Comparison of ENCODE assay signal across 12 cellular contexts in the genomic region with DNA sequence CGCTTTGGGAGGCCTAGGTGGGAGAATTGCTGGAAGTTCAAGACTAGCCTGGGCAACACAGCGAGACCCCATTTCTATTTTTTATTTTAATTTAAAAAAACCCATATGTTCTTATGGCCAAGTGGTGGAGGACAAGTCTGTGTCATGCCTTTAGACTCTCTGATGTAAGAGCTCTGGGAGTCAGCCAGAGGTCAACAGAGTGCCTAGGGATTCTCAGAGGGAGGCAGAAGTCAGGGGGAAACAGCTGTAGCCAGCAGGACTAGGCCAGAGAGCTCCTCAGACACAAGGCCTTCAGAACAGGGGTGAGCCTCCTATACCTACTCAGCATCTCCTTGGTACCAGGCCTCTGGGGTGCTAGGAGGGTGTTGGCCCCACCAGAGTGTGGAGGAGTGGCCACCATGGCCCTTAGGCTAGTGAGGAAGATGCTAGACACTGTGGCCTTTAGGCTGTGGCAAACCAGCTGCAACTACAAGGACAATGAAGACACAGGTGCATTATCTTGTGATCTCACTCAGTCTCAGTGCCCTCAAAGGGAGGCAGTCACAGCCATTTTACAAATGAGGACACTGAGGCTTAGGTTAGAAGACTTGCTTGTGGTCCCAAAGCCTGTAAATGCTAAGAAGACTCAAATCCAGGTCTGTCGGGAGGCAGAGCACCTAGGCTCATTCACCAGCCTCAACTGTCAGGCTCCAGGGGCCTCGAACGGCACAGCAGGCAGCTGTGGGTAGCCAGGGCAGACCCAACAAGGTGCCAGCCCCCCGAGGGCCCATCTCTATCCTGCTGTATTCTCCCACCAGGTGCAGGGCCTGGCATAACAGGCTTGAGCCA. TPM values are rescaled to one million over a fixed set of nuclear protein-coding genes. Genes with fewer than 3 reads are reported as not detected.
DNase-seq lines count a peak whose midpoint lies in the region; ATAC-seq, FAIRE-seq and TF ChIP-seq lines count a peak whose summit lies in the region.
"Had no signal": no experiment of that assay in that cellular context is flagged by ENCODE, and none has a peak within 500 bp of the region (broad histone marks: within the 10 kb centered on the region; RNA-seq: fewer than 3 reads in every experiment).

No MANE protein-coding gene starts in this region.

- H3K27me3 ChIP-seq in brain microvascular endothelial cell (replicated peaks) (no peaks in the 10 kb centered on the region), lower lobe of right lung (ENCODE audit: low read depth) (no peaks in the 10 kb centered on the region)

- ATAC-seq in A549 (peak in 1 of 2 experiments; percentile 47; a peak in 3 of 6 replicates), lower lobe of right lung (peak; percentile 58 to 68)

- peak in 1 of 2 experiments; percentile 17 for DNase-seq in A549 (ENCODE audit: low read depth in 1 of 2, low spot score in 1 of 2)
- DNase-seq in HS-5 (ENCODE audit: low read depth) = peak; percentile 54
- DNase-seq in brain microvascular endothelial cell = peak; percentile 76
- DNase-seq in lower lobe of right lung = peak; percentile 35
- no peak for DNase-seq in activated naive CD4-positive, alpha-beta T cell treated with anti-CD3 and anti-CD28 coated beads, Interleukin-2, amount 50 U/mL, for 16 hours
- DNase-seq in stimulated activated naive CD4-positive, alpha-beta T cell treated with Interleukin-2 at 50 U/mL for 16 hours (lab: John Stamatoyannopoulos, UW) = no peak
- no peak for DNase-seq in NCI-H2171 treated with DMSO at 0.1 percent for 48 hours (lab: John Stamatoyannopoulos, UW)
- no peak for DNase-seq in 8988T
- DNase-seq: T-helper 1 cell had no signal

- H3K36me3 ChIP-seq in brain microvascular endothelial cell (replicated peaks) (no peaks in the 10 kb centered on the region), lower lobe of right lung (peaks cover 3% of the 10 kb centered on the region)

- TF ChIP-seq CTCF in A549 (IDR thresholded peaks at IDR 0.05) (no peak), brain microvascular endothelial cell (IDR thresholded peaks at IDR 0.05; ENCODE audit: low read depth, low read length, missing control alignments) (no peak), lower lobe of right lung (IDR thresholded peaks at IDR 0.05) (no peak)

- no peak for FAIRE-seq in A549 (lab: Jason Lieb, UNC)

- H3K4me1 ChIP-seq in A549 (peaks cover 22% of the 10 kb centered on the region), lower lobe of right lung (peaks cover 19% of the 10 kb centered on the region)

- CTCF ChIA-PET in A549 (lab: Yijun Ruan, JAX) = interaction anchor here (0.9 to 12.3 kb wide), 8 partner anchors 12 to 315 kb away, joined by 3 to 79 read pairs (median 4); no protein-coding TSS in a partner anchor

- peak overlapping the region; percentile 38 to 75; a peak in 4 of 6 replicates for H3K27ac ChIP-seq in A549
- peak overlapping the region; percentile 32 for H3K27ac ChIP-seq in brain microvascular endothelial cell
- no peak overlapping the region for H3K27ac ChIP-seq in lower lobe of right lung

- peak overlapping the region; percentile 47 for H3K4me2 ChIP-seq in A549

- TF ChIP-seq RAD21 in A549 (conservative IDR thresholded peaks at IDR 0.05 in 1 of 2, IDR thresholded peaks at IDR 0.05 in 1 of 2) = no peak

- in situ Hi-C loops in brain microvascular endothelial cell (cut with HindIII; ENCODE audit: low pct_ligation_motif_present, low sequenced_read_pairs) = no loop called here

- TF ChIP-seq POLR2A in A549 (IDR thresholded peaks at IDR 0.05; ENCODE audit: low read length) = no peak

- POLR2A ChIA-PET in A549 (lab: Yijun Ruan, JAX) = no interaction called here

- intact Hi-C loops in lower lobe of right lung (cut with DNase I) = no loop called here

- H3K9me3 ChIP-seq in A549 = no peaks in the 10 kb centered on the region
- no peaks in the 10 kb centered on the region for H3K9me3 ChIP-seq in lower lobe of right lung

- WGBS in A549 (ENCODE audit: missing lambda C conversion rate) = 82% methylated on average over 6 of the region's 6 CpGs

- H3K4me3 ChIP-seq in A549 (no peak overlapping the region), brain microvascular endothelial cell (ENCODE audit: low read depth, low read length) (no peak overlapping the region), lower lobe of right lung (no peak overlapping the region)

- TF ChIP-seq EP300 in A549 (IDR thresholded peaks at IDR 0.05) = no peak

TF ChIP-seq in A549, 52 proteins besides CTCF, POLR2A, EP300 and RAD21:
- TF ChIP-seq NFE2L2 (conservative IDR thresholded peaks at IDR 0.05; ENCODE audit: low read length) = no peak

RNA-seq across cellular contexts. Expression of a gene that starts 5.0 kb away (rescaled TPM):
- polyA plus RNA-seq in A549 (2011; rRNA removed) (0.06 and 0.26 TPM in 2 replicates), A549 (2017; fragmentation: RNase III; extraction: RNeasy Plus Mini Kit Qiagen cat#74134 plus additional on column Dnase treatment) (0.30 to 0.32 TPM (median 0.30 TPM) in 3 replicates)
- polyA plus RNA-seq in A549 (2012; cell fraction: cytosol; rRNA removed) = 0.07 and 0.23 TPM in 2 replicates
- 0.32 and 0.73 TPM in 2 replicates for polyA plus RNA-seq in A549 (2012; cell fraction: nucleus; rRNA removed)
- polyA minus RNA-seq in A549 (2011; rRNA and poly(A)+ RNA removed) = 0.19 TPM in 1 of 2 replicates, not detected in the other
- not detected for total RNA-seq in lower lobe of right lung
- total RNA-seq: activated T-helper 1 cell treated with anti-CD3 and anti-CD28 coated beads, Interleukin-12 subunit alpha, Interleukin-12 subunit beta, Interleukin-2, Interleukin-4 antibody, amounts not matched to agents 30 ng/mL and 10 ng/mL and 1 ng/mL, durations not matched to agents 14 hours and 24 hours and 36 hours; HT-29; natural killer cell treated with Interleukin-12 subunit alpha and Interleukin-12 subunit beta and Interleukin-15 and Interleukin-18, amount 100 ng/mL, for 72 hours had no signal

RNA-seq across cellular contexts. Expression of a gene that starts 16.6 kb away (rescaled TPM):
- polyA plus RNA-seq in A549 (2011; rRNA removed) (0.05 and 0.09 TPM in 2 replicates), A549 (2017; fragmentation: RNase III; extraction: RNeasy Plus Mini Kit Qiagen cat#74134 plus additional on column Dnase treatment) (0.07 to 0.19 TPM (median 0.16 TPM) in 3 replicates)
- 0.08 TPM in 2 replicates for polyA plus RNA-seq in A549 (2012; cell fraction: cytosol; rRNA removed)
- 0.64 and 1.0 TPM in 2 replicates for polyA plus RNA-seq in A549 (2012; cell fraction: nucleus; rRNA removed)
- polyA minus RNA-seq in A549 (2011; rRNA and poly(A)+ RNA removed) = 0.15 TPM in 1 of 2 replicates, not detected in the other
- 0.86 TPM for total RNA-seq in lower lobe of right lung

RNA-seq across cellular contexts. Expression of a gene that starts 30.4 kb away (rescaled TPM):
- polyA plus RNA-seq in A549 (2011; rRNA removed) (39.8 and 42.8 TPM in 2 replicates), A549 (2017; fragmentation: RNase III; extraction: RNeasy Plus Mini Kit Qiagen cat#74134 plus additional on column Dnase treatment) (67.5 to 74.4 TPM (median 71.1 TPM) in 3 replicates)
- polyA plus RNA-seq in A549 (2012; cell fraction: cytosol; rRNA removed) = 61.7 and 70.0 TPM in 2 replicates
- 112 and 148 TPM in 2 replicates for polyA plus RNA-seq in A549 (2012; cell fraction: nucleus; rRNA removed)
- 22.2 and 23.1 TPM in 2 replicates for polyA minus RNA-seq in A549 (2011; rRNA and poly(A)+ RNA removed)
- total RNA-seq in lower lobe of right lung = 12.6 TPM

RNA-seq across cellular contexts. Expression of a gene that starts 34.0 kb away (rescaled TPM):
- polyA plus RNA-seq in A549 (2011; rRNA removed) (41.1 and 51.7 TPM in 2 replicates), A549 (2017; fragmentation: RNase III; extraction: RNeasy Plus Mini Kit Qiagen cat#74134 plus additional on column Dnase treatment) (175 to 184 TPM (median 177 TPM) in 3 replicates)
- polyA plus RNA-seq in A549 (2012; cell fraction: cytosol; rRNA removed) = 77.9 and 97.7 TPM in 2 replicates
- polyA plus RNA-seq in A549 (2012; cell fraction: nucleus; rRNA removed) = 117 and 145 TPM in 2 replicates
- 45.9 and 67.2 TPM in 2 replicates for polyA minus RNA-seq in A549 (2011; rRNA and poly(A)+ RNA removed)
- 58.1 TPM for total RNA-seq in lower lobe of right lung

RNA-seq across cellular contexts. Expression of a gene that starts 41.6 kb away (rescaled TPM):
- polyA plus RNA-seq in A549 (2011; rRNA removed) (40.9 and 58.0 TPM in 2 replicates), A549 (2017; fragmentation: RNase III; extraction: RNeasy Plus Mini Kit Qiagen cat#74134 plus additional on column Dnase treatment) (88.4 to 93.4 TPM (median 93.0 TPM) in 3 replicates)
- polyA plus RNA-seq in A549 (2012; cell fraction: cytosol; rRNA removed) = 66.3 and 75.3 TPM in 2 replicates
- polyA plus RNA-seq in A549 (2012; cell fraction: nucleus; rRNA removed) = 76.5 and 78.4 TPM in 2 replicates
- 33.3 and 36.8 TPM in 2 replicates for polyA minus RNA-seq in A549 (2011; rRNA and poly(A)+ RNA removed)
- total RNA-seq in lower lobe of right lung = 142 TPM

Comparison
In these comparisons a context has a peak if more than half of its experiments do, and no peak if none do; other contexts are left out.
1. DNase-seq: peak in HS-5 (single experiment), brain microvascular endothelial cell (single experiment) and lower lobe of right lung (single experiment); none in activated naive CD4-positive, alpha-beta T cell treated with anti-CD3 and anti-CD28 coated beads, Interleukin-2, amount 50 U/mL, for 16 hours (single experiment), stimulated activated naive CD4-positive, alpha-beta T cell treated with Interleukin-2 at 50 U/mL for 16 hours (single experiment), NCI-H2171 treated with DMSO at 0.1 percent for 48 hours (single experiment) and 8988T (single experiment).